Comparison of ENCODE assay signal across 9 cellular contexts in the genomic region with DNA sequence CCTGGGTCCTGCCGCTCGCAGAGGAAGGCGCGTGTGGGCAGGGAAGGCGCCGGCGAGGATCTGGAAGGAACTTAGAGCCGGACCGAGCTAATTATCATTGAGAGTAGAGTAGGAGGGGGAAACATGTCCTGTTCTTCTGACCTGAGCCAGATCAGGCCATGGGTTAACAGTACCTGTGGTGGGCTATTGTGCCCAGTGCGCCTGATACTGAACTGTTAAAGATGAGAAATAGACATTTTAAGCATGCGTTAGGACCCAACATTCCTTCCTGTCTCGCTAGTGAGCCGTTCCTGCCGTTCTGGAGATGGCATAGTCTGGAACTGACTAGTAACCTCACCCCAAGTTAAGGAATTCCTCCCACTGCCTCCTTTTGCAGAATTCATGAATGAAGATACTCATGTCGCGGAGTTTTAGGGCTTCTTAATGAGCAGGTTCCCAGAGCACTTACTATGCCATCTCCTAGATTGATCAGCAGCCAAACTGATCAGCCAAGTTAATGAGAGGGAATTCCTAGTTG. TPM values are rescaled to one million over a fixed set of nuclear protein-coding genes. Genes with fewer than 3 reads are reported as not detected.
DNase-seq lines count a peak whose midpoint lies in the region; ATAC-seq and TF ChIP-seq lines count a peak whose summit lies in the region.
"Had no signal": no experiment of that assay in that cellular context is flagged by ENCODE, and none has a peak within 500 bp of the region (broad histone marks: within the 10 kb centered on the region; RNA-seq: fewer than 3 reads in every experiment).

No MANE protein-coding gene starts in this region.

- no peaks in the 10 kb centered on the region for H3K27me3 ChIP-seq in H7 (ENCODE audit: control insufficient read depth, insufficient read depth, low read length)

- no peaks in the 10 kb centered on the region for H3K9me3 Mint-ChIP-seq in CD14-positive monocyte

- peak overlapping the region in 6 of 7 donors; percentile 72 to 83 (median 78) for H3K27ac Mint-ChIP-seq in CD14-positive monocyte

- peaks cover 24 to 27% of the 10 kb centered on the region in 2 donors for H3K36me3 Mint-ChIP-seq in CD14-positive monocyte

- peaks cover 36% of the 10 kb centered on the region for H3K4me1 Mint-ChIP-seq in CD14-positive monocyte

- H3K4me3 Mint-ChIP-seq in CD14-positive monocyte: peak overlapping the region; percentile 88 to 94

- ATAC-seq in SK-N-SH treated with all-trans-retinoic acid at 6 μM for 48 hours: peak; percentile 65
- ATAC-seq in HG02763 (IDR thresholded peaks at IDR 0.05; ENCODE audit: unreplicated experiment): no peak

- peaks cover 23% of the 10 kb centered on the region for H3K36me3 ChIP-seq in H7 (replicated peaks; ENCODE audit: control insufficient read depth, insufficient read depth, low read length)

- TF ChIP-seq CTCF in CD14-positive monocyte (IDR thresholded peaks at IDR 0.05) (no peak), fibroblast of pulmonary artery (IDR thresholded peaks at IDR 0.05; ENCODE audit: low read length, missing control alignments) (no peak)

- no peak for DNase-seq in CD14-positive monocyte (ENCODE audit: low spot score)
- DNase-seq in H7: no peak
- peak; percentile 27 for DNase-seq in fibroblast of pulmonary artery (ENCODE audit: low read depth)
- peak; percentile 63 for DNase-seq in putamen (ENCODE audit: low spot score)
- DNase-seq in NCI-H2029 (lab: John Stamatoyannopoulos, UW): no peak
- DNase-seq in central memory CD4-positive, alpha-beta T cell: no peak

- peaks cover 0 to 1% (median 0%) of the 10 kb centered on the region in 3 donors for H3K27me3 Mint-ChIP-seq in CD14-positive monocyte (ENCODE audit: low read depth in 3 of 3)

- intact Hi-C loops in CD14-positive monocyte (cut with micrococcal nuclease): loop anchor here in 1 of 2 donors (10.0 kb wide), 2 partner anchors 370 to 610 kb away; a partner anchor contains a TSS

- H3K4me3 ChIP-seq in H7 (ENCODE audit: insufficient read depth, low read depth, low read length): peak overlapping the region; percentile 96
- peak overlapping the region; percentile 82 for H3K4me3 ChIP-seq in fibroblast of pulmonary artery (replicated peaks; ENCODE audit: low read depth, low read length)

TF ChIP-seq in SK-N-SH treated with all-trans-retinoic acid at 6 μM for 48 hours, 23 proteins besides CTCF, POLR2A, EP300 and RAD21:
- TF ChIP-seq SNAI2 (CRISPR knock-in tag; IDR thresholded peaks at IDR 0.05): no peak
- TF ChIP-seq BACH2 (CRISPR knock-in tag; IDR thresholded peaks at IDR 0.05; ENCODE audit: borderline replicate concordance): no peak
- TF ChIP-seq, protein P1, sequence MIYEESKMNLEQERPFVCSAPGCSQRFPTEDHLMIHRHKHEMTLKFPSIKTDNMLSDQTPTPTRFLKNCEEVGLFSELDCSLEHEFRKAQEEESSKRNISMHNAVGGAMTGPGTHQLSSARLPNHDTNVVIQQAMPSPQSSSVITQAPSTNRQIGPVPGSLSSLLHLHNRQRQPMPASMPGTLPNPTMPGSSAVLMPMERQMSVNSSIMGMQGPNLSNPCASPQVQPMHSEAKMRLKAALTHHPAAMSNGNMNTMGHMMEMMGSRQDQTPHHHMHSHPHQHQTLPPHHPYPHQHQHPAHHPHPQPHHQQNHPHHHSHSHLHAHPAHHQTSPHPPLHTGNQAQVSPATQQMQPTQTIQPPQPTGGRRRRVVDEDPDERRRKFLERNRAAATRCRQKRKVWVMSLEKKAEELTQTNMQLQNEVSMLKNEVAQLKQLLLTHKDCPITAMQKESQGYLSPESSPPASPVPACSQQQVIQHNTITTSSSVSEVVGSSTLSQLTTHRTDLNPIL (CRISPR knock-in tag; IDR thresholded peaks at IDR 0.05; ENCODE audit: low read depth): no peak
- TF ChIP-seq PPARA (CRISPR knock-in tag; IDR thresholded peaks at IDR 0.05; ENCODE audit: borderline replicate concordance): no peak
- TF ChIP-seq RARB (CRISPR knock-in tag; IDR thresholded peaks at IDR 0.05): no peak
- TF ChIP-seq, protein P2, sequence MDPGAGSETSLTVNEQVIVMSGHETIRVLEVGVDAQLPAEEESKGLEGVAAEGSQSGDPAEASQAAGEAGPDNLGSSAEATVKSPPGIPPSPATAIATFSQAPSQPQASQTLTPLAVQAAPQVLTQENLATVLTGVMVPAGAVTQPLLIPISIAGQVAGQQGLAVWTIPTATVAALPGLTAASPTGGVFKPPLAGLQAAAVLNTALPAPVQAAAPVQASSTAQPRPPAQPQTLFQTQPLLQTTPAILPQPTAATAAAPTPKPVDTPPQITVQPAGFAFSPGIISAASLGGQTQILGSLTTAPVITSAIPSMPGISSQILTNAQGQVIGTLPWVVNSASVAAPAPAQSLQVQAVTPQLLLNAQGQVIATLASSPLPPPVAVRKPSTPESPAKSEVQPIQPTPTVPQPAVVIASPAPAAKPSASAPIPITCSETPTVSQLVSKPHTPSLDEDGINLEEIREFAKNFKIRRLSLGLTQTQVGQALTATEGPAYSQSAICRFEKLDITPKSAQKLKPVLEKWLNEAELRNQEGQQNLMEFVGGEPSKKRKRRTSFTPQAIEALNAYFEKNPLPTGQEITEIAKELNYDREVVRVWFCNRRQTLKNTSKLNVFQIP (CRISPR knock-in tag; IDR thresholded peaks at IDR 0.05; ENCODE audit: borderline replicate concordance, low read depth): no peak

RNA-seq across cellular contexts. Expression of a gene that starts 0.9 kb away (rescaled TPM):
- polyA plus RNA-seq in CD14-positive monocyte: 10 to 100 TPM in 1 of 2 donors, 1 to 10 TPM in 1; 8.9 to 11.0 TPM
- total RNA-seq in H7 (2014; rRNA removed; shearing (Covaris generic)): 55.6 and 65.8 TPM in 2 replicates

RNA-seq across cellular contexts. Expression of a gene that starts 35.2 kb away (rescaled TPM):
- not detected for polyA plus RNA-seq in CD14-positive monocyte
- total RNA-seq in H7 (2014; rRNA removed; shearing (Covaris generic)): 0.35 TPM in 1 of 2 replicates, not detected in the other
- total RNA-seq: T-helper 2 cell treated with Interferon-gamma antibody and Interleukin-4, amounts not matched to agents 100 ng/mL and 5 ng/mL, for 36 hours had no signal

RNA-seq across cellular contexts. Expression of a gene that starts 50.7 kb away (rescaled TPM):
- polyA plus RNA-seq in CD14-positive monocyte: 10 to 100 TPM; 48.8 to 63.9 TPM
- total RNA-seq in H7 (2014; rRNA removed; shearing (Covaris generic)): 49.1 and 54.3 TPM in 2 replicates

Comparison
In these comparisons a context has a peak if more than half of its experiments do, and no peak if none do; other contexts are left out.
1. DNase-seq: peak in fibroblast of pulmonary artery (single experiment) and putamen (single experiment); none in CD14-positive monocyte (single experiment), H7 (single experiment), NCI-H2029 (single experiment) and central memory CD4-positive, alpha-beta T cell (single experiment).